ENCODE assay signal across 24 cellular contexts in the genomic region with DNA sequence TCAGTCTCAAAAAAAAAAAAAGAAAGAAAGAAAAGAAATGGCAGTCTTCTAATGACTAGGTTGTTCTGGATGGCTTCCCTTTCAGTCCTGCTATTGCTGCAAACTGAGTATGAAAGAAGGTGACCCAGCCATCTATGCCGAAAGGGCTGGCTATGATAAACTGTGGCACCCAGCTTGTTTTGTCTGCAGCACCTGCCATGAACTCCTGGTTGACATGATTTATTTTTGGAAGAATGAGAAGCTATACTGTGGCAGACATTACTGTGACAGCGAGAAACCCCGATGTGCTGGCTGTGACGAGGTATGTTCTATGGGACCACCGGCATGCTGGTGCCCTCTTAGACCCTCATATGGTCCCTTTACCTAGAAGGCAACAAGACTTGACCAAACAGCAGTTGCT. TPM values are rescaled to one million over a fixed set of nuclear protein-coding genes. Genes with fewer than 3 reads are reported as not detected.
DNase-seq lines count a peak whose midpoint lies in the region; ATAC-seq and TF ChIP-seq lines count a peak whose summit lies in the region.
"Had no signal": no experiment of that assay in that cellular context is flagged by ENCODE, and none has a peak within 500 bp of the region (broad histone marks: within the 10 kb centered on the region; RNA-seq: fewer than 3 reads in every experiment).

No MANE protein-coding gene starts in this region.

- H3K27ac Mint-ChIP-seq in MCF 10A (ENCODE audit: low read depth, unreplicated experiment) = no peak overlapping the region
- peak overlapping the region; percentile 6 for H3K27ac Mint-ChIP-seq in CD4-positive, alpha-beta T cell
- peak overlapping the region; percentile 54 for H3K27ac Mint-ChIP-seq in chondrocyte (ENCODE audit: unreplicated experiment)

- TF ChIP-seq CTCF in mammary epithelial cell (conservative IDR thresholded peaks at IDR 0.05 in 1 of 2, IDR thresholded peaks at IDR 0.05 in 1 of 2; ENCODE audit: extremely low read depth in 1 of 2, insufficient read depth in 1 of 2, low read depth in 1 of 2, low read length in 2 of 2) (no peak), MCF 10A (IDR thresholded peaks at IDR 0.05; ENCODE audit: unreplicated experiment) (no peak), chondrocyte (IDR thresholded peaks at IDR 0.05) (no peak), BE2C (IDR thresholded peaks at IDR 0.05; ENCODE audit: low read depth, low read length) (no peak), body of pancreas (IDR thresholded peaks at IDR 0.05) (no peak)
- no peak for TF ChIP-seq CTCF in CD4-positive, alpha-beta T cell (IDR thresholded peaks at IDR 0.05)

- TF ChIP-seq POLR2A in body of pancreas (IDR thresholded peaks at IDR 0.05) = no peak

- H3K27ac ChIP-seq in mammary epithelial cell (ENCODE audit: insufficient read depth, low read depth, low read length) (no peak overlapping the region), rectal smooth muscle tissue (ENCODE audit: low read depth, low read length) (peak overlapping the region; percentile 24), body of pancreas (no peak overlapping the region)
- H3K27ac ChIP-seq in CD4-positive, alpha-beta T cell (ENCODE audit: low read depth, low read length) = no peak overlapping the region
- H3K27ac ChIP-seq: BLaER1, KMS-11, Peyer's patch, SJSA1 had no signal

- no peaks in the 10 kb centered on the region for H3K9me3 ChIP-seq in mammary epithelial cell (replicated peaks; ENCODE audit: insufficient read depth, low read length)
- H3K9me3 ChIP-seq in CD4-positive, alpha-beta T cell (ENCODE audit: control insufficient read depth, low read length) = no peaks in the 10 kb centered on the region
- no peaks in the 10 kb centered on the region for H3K9me3 ChIP-seq in BE2C
- H3K9me3 ChIP-seq in body of pancreas = no peaks in the 10 kb centered on the region
- H3K9me3 ChIP-seq: BLaER1, Peyer's patch, SJSA1 had no signal

- H3K4me1 ChIP-seq in mammary epithelial cell (ENCODE audit: insufficient read depth, low read length) = no peaks in the 10 kb centered on the region
- peaks cover 3% of the 10 kb centered on the region for H3K4me1 ChIP-seq in rectal smooth muscle tissue (ENCODE audit: control insufficient read depth, insufficient read depth, low read length)
- no peaks in the 10 kb centered on the region for H3K4me1 ChIP-seq in BE2C
- no peaks in the 10 kb centered on the region for H3K4me1 ChIP-seq in body of pancreas
- H3K4me1 ChIP-seq: BLaER1, Peyer's patch, SJSA1 had no signal

- in situ Hi-C loops in mammary epithelial cell (cut with MboI; ENCODE audit: low sequenced_read_pairs in 2 of 2) = no loop called here

- H3K36me3 ChIP-seq in mammary epithelial cell (ENCODE audit: insufficient read depth, low read length) (peaks cover 46% of the 10 kb centered on the region), rectal smooth muscle tissue (ENCODE audit: control insufficient read depth, insufficient read depth, low read length) (peaks cover 9% of the 10 kb centered on the region), BE2C (no peaks in the 10 kb centered on the region), body of pancreas (replicated peaks in 1 of 2; ENCODE audit: insufficient read depth in 1 of 2, low read depth in 2 of 2) (peaks cover 0 to 3% of the 10 kb centered on the region in 2 donors)
- H3K36me3 ChIP-seq: BLaER1 had no signal

- CTCF ChIA-PET in mammary epithelial cell (lab: Charles Lee; ENCODE audit: low non-redundant PET) = no interaction called here
- CTCF ChIA-PET in MCF 10A (lab: Yijun Ruan, JAX) = interaction anchor here (0.6 to 4.0 kb wide), 9 partner anchors 16 to 565 kb away, joined by 3 to 13 read pairs (median 5); no protein-coding TSS in a partner anchor
- CTCF ChIA-PET in CD4-positive, alpha-beta T cell (lab: Charles Lee) = interaction anchor here (2.4 kb wide), 1 partner anchor 71 kb away, joined by 7 read pairs; no protein-coding TSS in a partner anchor

- intact Hi-C loops in mammary epithelial cell (cut with micrococcal nuclease) = loop anchor here (2.0 kb wide), 1 partner anchor 113 kb away; no protein-coding TSS in a partner anchor
- intact Hi-C loops in MCF 10A (cut with micrococcal nuclease) = loop anchor here (5.0 kb wide), 1 partner anchor 79 kb away; no protein-coding TSS in a partner anchor
- intact Hi-C loops in CD4-positive, alpha-beta T cell (cut with DNase I, micrococcal nuclease) = no loop called here
- intact Hi-C loops in body of pancreas (cut with DNase I) = no loop called here

- H3K27me3 ChIP-seq in mammary epithelial cell (ENCODE audit: insufficient read depth, low read length) (no peaks in the 10 kb centered on the region), rectal smooth muscle tissue (ENCODE audit: control insufficient read depth, insufficient read depth, low read length) (no peaks in the 10 kb centered on the region), BE2C (no peaks in the 10 kb centered on the region; the same call in 1 of the 2 replicates), body of pancreas (no peaks in the 10 kb centered on the region)
- H3K27me3 ChIP-seq in CD4-positive, alpha-beta T cell (ENCODE audit: control insufficient read depth, insufficient read depth, low read length) = no peaks in the 10 kb centered on the region
- H3K27me3 ChIP-seq: BLaER1, Peyer's patch, SJSA1 had no signal

- H3K4me3 Mint-ChIP-seq in MCF 10A (ENCODE audit: unreplicated experiment) (no peak overlapping the region), chondrocyte (ENCODE audit: unreplicated experiment) (no peak overlapping the region)
- H3K4me3 Mint-ChIP-seq in CD4-positive, alpha-beta T cell = no peak overlapping the region
- H3K4me3 Mint-ChIP-seq: CD8-positive, alpha-beta T cell had no signal

- H3K79me2 ChIP-seq in mammary epithelial cell (ENCODE audit: insufficient read depth, low read length) = peaks cover 50% of the 10 kb centered on the region

- H3K4me3 ChIP-seq in mammary epithelial cell (replicated peaks in 1 of 3; ENCODE audit: insufficient read depth in 1 of 3, low read depth in 2 of 3, low read length in 3 of 3) = no peak overlapping the region
- H3K4me3 ChIP-seq in rectal smooth muscle tissue (ENCODE audit: low read length) = no peak overlapping the region
- no peak overlapping the region for H3K4me3 ChIP-seq in BE2C (ENCODE audit: low read depth, low read length)
- no peak overlapping the region for H3K4me3 ChIP-seq in body of pancreas
- H3K4me3 ChIP-seq: BLaER1, GM12878, Peyer's patch, SJSA1 had no signal

- no peak overlapping the region for H2AFZ ChIP-seq in mammary epithelial cell (ENCODE audit: low read depth, low read length)

- no peaks in the 10 kb centered on the region for H3K27me3 Mint-ChIP-seq in MCF 10A (ENCODE audit: insufficient read depth, unreplicated experiment)
- no peaks in the 10 kb centered on the region for H3K27me3 Mint-ChIP-seq in CD4-positive, alpha-beta T cell
- no peaks in the 10 kb centered on the region for H3K27me3 Mint-ChIP-seq in chondrocyte (ENCODE audit: low read depth)

- DNase-seq in mammary epithelial cell (no peak), MCF 10A (ENCODE audit: unreplicated experiment) (no peak), chondrocyte (ENCODE audit: low spot score) (no peak), BE2C (no peak), body of pancreas (no peak)
- DNase-seq in CD4-positive, alpha-beta T cell = no peak
- DNase-seq in activated CD8-positive, alpha-beta memory T cell treated with anti-CD3 and anti-CD28 coated beads, Interleukin-2, amount 50 U/mL, for 48 hours = no peak
- DNase-seq: CD8-positive, alpha-beta T cell; DND-41; GOT3; HCEC 1CT; IMR-90; NCI-H1105; NCI-H146; NCI-H2029; NCI-H2227 treated with DMSO at 0.1 percent for 48 hours; NCI-H510A; NCI-H82; Peyer's patch had no signal

- POLR2A ChIA-PET in MCF 10A (lab: Yijun Ruan, JAX) = interaction anchor here (0.9 to 1.8 kb wide), 5 partner anchors 10 to 276 kb away, joined by 3 to 7 read pairs (median 4); no protein-coding TSS in a partner anchor
- POLR2A ChIA-PET in CD4-positive, alpha-beta T cell (lab: Charles Lee) = no interaction called here

- BruUV-seq in mammary epithelial cell (replicated peaks; lab: Mats Ljungman, UMichigan) (TSS peak; percentile 3), MCF 10A (replicated peaks; lab: Mats Ljungman, UMichigan) (no TSS peak)

- WGBS in mammary epithelial cell (ENCODE audit: low coverage, missing lambda C conversion rate) = 97% methylated on average over 5 of the region's 5 CpGs
- WGBS in body of pancreas, 2 donors = 94 to 98% methylated on average over 5 of the region's 5 CpGs

- peaks cover 7% of the 10 kb centered on the region for H3K9me3 Mint-ChIP-seq in MCF 10A (ENCODE audit: unreplicated experiment)
- H3K9me3 Mint-ChIP-seq in CD4-positive, alpha-beta T cell = no peaks in the 10 kb centered on the region
- H3K9me3 Mint-ChIP-seq in chondrocyte (ENCODE audit: low read depth) = no peaks in the 10 kb centered on the region
- H3K9me3 Mint-ChIP-seq: CD8-positive, alpha-beta T cell had no signal

- no peak overlapping the region for H3K9ac ChIP-seq in mammary epithelial cell (ENCODE audit: insufficient read depth, low read length)
- no peak overlapping the region for H3K9ac ChIP-seq in rectal smooth muscle tissue (ENCODE audit: low read length)
- H3K9ac ChIP-seq: BLaER1, KMS-11 had no signal

- dilution Hi-C loops in mammary epithelial cell (cut with HindIII; ENCODE audit: low sequenced_read_pairs) = loop anchor here (5.0 kb wide), 1 partner anchor 84 kb away; no protein-coding TSS in a partner anchor

- ATAC-seq in CD4-positive, alpha-beta T cell (ENCODE audit: poor library complexity) = no peak
- no peak for ATAC-seq in body of pancreas
- ATAC-seq: CD8-positive, alpha-beta T cell; GM12878 had no signal

- no peaks in the 10 kb centered on the region for H4K20me1 ChIP-seq in mammary epithelial cell (ENCODE audit: insufficient read depth, low read length)
- H4K20me1 ChIP-seq: BLaER1 had no signal

- peaks cover 87% of the 10 kb centered on the region for H3K36me3 Mint-ChIP-seq in MCF 10A (ENCODE audit: insufficient read depth, unreplicated experiment)
- H3K36me3 Mint-ChIP-seq in CD4-positive, alpha-beta T cell (ENCODE audit: low read depth) = peaks cover 95% of the 10 kb centered on the region
- peaks cover 42% of the 10 kb centered on the region for H3K36me3 Mint-ChIP-seq in chondrocyte (ENCODE audit: low read depth)

- no peak overlapping the region for H3K4me2 ChIP-seq in mammary epithelial cell (ENCODE audit: insufficient read depth, low read depth, low read length)
- H3K4me2 ChIP-seq: BLaER1, KMS-11 had no signal

- H3K4me1 Mint-ChIP-seq in MCF 10A (ENCODE audit: insufficient read depth, unreplicated experiment) = peaks cover 17% of the 10 kb centered on the region
- H3K4me1 Mint-ChIP-seq in CD4-positive, alpha-beta T cell (ENCODE audit: low read depth) = peaks cover 49% of the 10 kb centered on the region
- peaks cover 17% of the 10 kb centered on the region for H3K4me1 Mint-ChIP-seq in chondrocyte (ENCODE audit: low read depth)

RNA-seq across cellular contexts. Expression of a gene that starts 41.3 kb away (rescaled TPM):
- total RNA-seq in mammary epithelial cell = 100 to 1,000 TPM; 189 to 424 TPM
- polyA plus RNA-seq in mammary epithelial cell = 113 TPM
- 210 TPM for polyA minus RNA-seq in mammary epithelial cell
- 150 and 162 TPM in 2 replicates for total RNA-seq in MCF 10A (2022)
- total RNA-seq in CD4-positive, alpha-beta T cell = 100 to 1,000 TPM; 114 to 120 TPM
- total RNA-seq in chondrocyte = 157 to 261 TPM (median 247 TPM) in 3 replicates
- not detected for polyA plus RNA-seq in BE2C (2012; ENCODE audit: insufficient read depth, insufficient read length, low read depth)
- total RNA-seq in body of pancreas = 10 to 100 TPM; 17.1 to 29.8 TPM

Comparison
In these comparisons a context has a peak if more than half of its experiments do, and no peak if none do; other contexts are left out.
1. intact Hi-C loops: an anchor here in mammary epithelial cell (2.0 kb wide) and MCF 10A (5.0 kb wide); none called in CD4-positive, alpha-beta T cell and body of pancreas.